23 cellular contexts compared by ENCODE assay signal in the genomic region with DNA sequence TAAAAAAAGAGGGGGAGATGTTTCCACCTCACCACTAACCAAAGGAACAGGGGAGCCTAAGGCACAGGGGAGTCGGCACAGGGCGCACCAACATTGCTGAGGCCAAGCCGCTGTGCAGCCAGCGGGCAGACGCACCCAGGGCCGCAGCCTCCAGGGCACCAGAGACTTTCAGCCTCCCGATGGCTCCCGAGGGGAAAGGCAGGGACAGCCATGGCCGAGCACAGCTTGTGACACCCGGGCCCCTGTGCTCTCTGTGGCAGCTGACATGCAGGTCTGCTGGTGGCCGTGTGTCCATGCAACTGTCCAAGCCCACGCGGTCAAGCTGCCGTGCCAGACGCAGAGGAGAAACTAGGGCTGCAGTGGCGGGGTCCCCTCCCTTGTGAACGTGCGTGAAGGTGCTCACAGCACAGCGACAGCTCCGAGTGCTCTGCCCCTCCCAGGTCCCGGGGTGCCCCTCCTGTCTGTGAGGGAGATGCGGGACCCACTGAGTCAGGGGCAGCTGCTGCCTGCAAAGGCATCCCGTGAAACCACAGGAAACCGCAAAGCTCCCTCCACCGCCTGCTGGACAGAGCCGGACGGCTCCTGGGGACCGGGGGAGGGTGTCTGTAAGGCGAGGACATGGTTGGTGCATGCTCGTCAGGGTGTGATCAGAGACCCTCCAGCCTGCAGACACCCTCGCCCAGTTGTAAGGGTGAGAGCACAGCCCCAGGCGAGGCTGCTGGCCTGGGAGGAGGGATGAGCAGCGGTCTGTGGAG. TPM values are rescaled to one million over a fixed set of nuclear protein-coding genes. Genes with fewer than 3 reads are reported as not detected.
A peak's percentile ranks its signal among the peaks of the same experiment; 100 is the strongest.
DNase-seq lines count a peak whose midpoint lies in the region; ATAC-seq and TF ChIP-seq lines count a peak whose summit lies in the region.
"Had no signal": no experiment of that assay in that cellular context is flagged by ENCODE, and none has a peak within 500 bp of the region (broad histone marks: within the 10 kb centered on the region; RNA-seq: fewer than 3 reads in every experiment).

No MANE protein-coding gene starts in this region.

- no peaks in the 10 kb centered on the region for H3K36me3 ChIP-seq in BLaER1 treated with 17β-estradiol and CSF1 and Interleukin-3, amounts not matched to agents 10 nM and 100 nM
- H3K36me3 ChIP-seq: HAP-1 had no signal

- H3K4me3 ChIP-seq in BLaER1 treated with 17β-estradiol and CSF1 and Interleukin-3, amounts not matched to agents 10 nM and 100 nM: no peak overlapping the region
- H3K4me3 ChIP-seq in NB4 (ENCODE audit: low read depth, low read length): no peak overlapping the region
- H3K4me3 ChIP-seq: HAP-1 had no signal

- H3K9me3 ChIP-seq in BLaER1 treated with 17β-estradiol and CSF1 and Interleukin-3, amounts not matched to agents 10 nM and 100 nM (replicated peaks in 1 of 11): peaks cover 31 to 66% (median 54%) of the 10 kb centered on the region in 11 experiments
- H3K9me3 ChIP-seq: HAP-1 had no signal

- TF ChIP-seq POLR2A in NB4 (IDR thresholded peaks at IDR 0.05; ENCODE audit: extremely low read depth, insufficient read length): no peak

- no peaks in the 10 kb centered on the region for H3K27me3 ChIP-seq in BLaER1 treated with 17β-estradiol and CSF1 and Interleukin-3, amounts not matched to agents 10 nM and 100 nM

- H3K4me1 ChIP-seq in BLaER1 treated with 17β-estradiol and CSF1 and Interleukin-3, amounts not matched to agents 10 nM and 100 nM: peaks cover 0 to 59% (median 41%) of the 10 kb centered on the region in 10 experiments; a peak in 17 of 20 replicates
- H3K4me1 ChIP-seq: Caco-2, HAP-1 had no signal

- DNase-seq in NB4 (ENCODE audit: low read depth): peak; percentile 90
- DNase-seq in left kidney (ENCODE audit: low read depth, low spot score): peak; percentile 32
- peak; percentile 50 for DNase-seq in sciatic nerve (ENCODE audit: low spot score)
- DNase-seq in SHP77 treated with DMSO at 0.1 percent for 48 hours (lab: John Stamatoyannopoulos, UW): no peak
- no peak for DNase-seq in NCI-H146 treated with DMSO at 0.1 percent for 48 hours (lab: John Stamatoyannopoulos, UW; ENCODE audit: unreplicated experiment)
- no peak for DNase-seq in SKM-1 (lab: John Stamatoyannopoulos, UW; ENCODE audit: unreplicated experiment)
- DNase-seq: Caco-2; CD4-positive, alpha-beta T cell; DMS 273 treated with DMSO at 0.1 percent for 48 hours; DMS79 treated with DMSO at 0.1 percent for 48 hours; KG1; NCI-H1092 treated with DMSO at 0.1 percent for 48 hours; NCI-H1694; NCI-H446; NCI-H526; PC-3; Right ventricle myocardium superior; SK-N-SH had no signal

- no peak for TF ChIP-seq CTCF in NB4 (IDR thresholded peaks at IDR 0.05; ENCODE audit: low read depth, low read length)

- no peak overlapping the region for H3K27ac ChIP-seq in BLaER1 treated with 17β-estradiol and CSF1 and Interleukin-3, amounts not matched to agents 10 nM and 100 nM

- H3K4me2 ChIP-seq in BLaER1 treated with 17β-estradiol and CSF1 and Interleukin-3, amounts not matched to agents 10 nM and 100 nM: peak overlapping the region; percentile 10 to 66 (median 40); a peak in 17 of 22 replicates
- H3K4me2 ChIP-seq: SK-N-SH had no signal

- H4K20me1 ChIP-seq in BLaER1 treated with 17β-estradiol and CSF1 and Interleukin-3, amounts not matched to agents 10 nM and 100 nM: no peaks in the 10 kb centered on the region

- ATAC-seq in sciatic nerve (no peak), HG02610 (IDR thresholded peaks at IDR 0.05; ENCODE audit: unreplicated experiment) (no peak)
- ATAC-seq: PC-3 had no signal

- intact Hi-C loops in sciatic nerve (cut with DNase I): no loop called here

- H3K9ac ChIP-seq in BLaER1 treated with 17β-estradiol and CSF1 and Interleukin-3, amounts not matched to agents 10 nM and 100 nM: no peak overlapping the region
- H3K9ac ChIP-seq: SK-N-SH had no signal

RNA-seq across cellular contexts. Expression of a gene that starts 2.5 kb away (rescaled TPM):
- total RNA-seq in sciatic nerve: not detected
- total RNA-seq: Caco-2; CD4-positive, alpha-beta T cell; HT1080; PC-3; Right ventricle myocardium superior; RPMI7951 had no signal

RNA-seq across cellular contexts. Expression of a gene that starts 5.7 kb away (rescaled TPM):
- not detected for total RNA-seq in sciatic nerve
- total RNA-seq: Caco-2; CD4-positive, alpha-beta T cell; HT1080; PC-3; Right ventricle myocardium superior; RPMI7951 had no signal

RNA-seq across cellular contexts. Expression of a gene that starts 9.0 kb away (rescaled TPM):
- total RNA-seq in sciatic nerve: not detected
- total RNA-seq: Caco-2; CD4-positive, alpha-beta T cell; HT1080; PC-3; Right ventricle myocardium superior; RPMI7951 had no signal

RNA-seq across cellular contexts. Expression of a gene that starts 11.6 kb away (rescaled TPM):
- total RNA-seq in sciatic nerve: not detected
- total RNA-seq: Caco-2; CD4-positive, alpha-beta T cell; HT1080; PC-3; Right ventricle myocardium superior; RPMI7951 had no signal

RNA-seq across cellular contexts. Expression of a gene that starts 18.0 kb away (rescaled TPM):
- not detected for total RNA-seq in sciatic nerve
- total RNA-seq: Caco-2; CD4-positive, alpha-beta T cell; HT1080; PC-3; Right ventricle myocardium superior; RPMI7951 had no signal

Comparison
In these comparisons a context has a peak if more than half of its experiments do, and no peak if none do; other contexts are left out.
1. DNase-seq: peak in NB4 (single experiment), left kidney (single experiment) and sciatic nerve (single experiment); none in SHP77 treated with DMSO at 0.1 percent for 48 hours (single experiment), NCI-H146 treated with DMSO at 0.1 percent for 48 hours (single experiment) and SKM-1 (single experiment).